ENCODE assay signal across 8 cellular contexts in the genomic region with DNA sequence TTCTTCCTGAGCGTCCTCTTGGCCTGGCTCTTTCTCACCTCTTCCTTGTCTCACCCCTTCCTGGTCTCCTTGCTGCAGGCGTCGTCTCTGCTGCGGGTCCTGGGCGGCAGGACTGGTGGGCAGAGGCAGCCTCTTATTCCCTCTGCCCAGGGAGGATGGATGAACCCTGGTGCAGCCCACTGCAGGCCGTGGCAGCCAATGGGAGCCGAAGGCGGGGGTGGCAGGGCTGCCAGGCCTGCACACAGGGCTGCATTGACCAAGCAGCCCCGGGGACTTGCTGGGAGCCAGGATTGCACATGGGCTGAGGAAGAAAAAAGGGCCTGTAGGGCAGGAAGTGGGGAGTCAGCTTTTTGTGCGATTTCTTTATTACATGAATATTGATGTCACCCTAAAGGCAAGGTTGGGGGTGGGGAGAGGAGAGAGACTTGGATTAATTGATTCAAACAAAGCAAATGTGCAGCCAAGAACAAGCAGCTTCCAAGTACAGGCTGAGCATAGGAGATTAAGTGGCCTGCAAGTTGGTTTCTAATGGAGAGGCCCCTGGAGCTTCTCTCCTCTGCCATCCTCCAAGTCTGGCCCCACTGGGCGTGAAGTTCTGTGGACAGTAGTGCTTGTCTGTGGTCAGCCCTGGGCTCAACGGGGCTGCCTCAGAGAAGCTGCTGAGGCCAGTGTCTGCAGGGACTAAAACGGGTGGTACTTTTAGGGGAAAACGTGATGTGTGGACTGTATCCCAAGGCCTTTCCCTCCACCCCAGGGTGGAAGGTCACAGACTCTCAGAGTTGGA. TPM values are rescaled to one million over a fixed set of nuclear protein-coding genes. Genes with fewer than 3 reads are reported as not detected.
DNase-seq lines count a peak whose midpoint lies in the region; ATAC-seq and TF ChIP-seq lines count a peak whose summit lies in the region.

TSS of gene S100B (minus strand) at position 108 of the 784 bp plus-strand sequence. CDS start 2,667 bp downstream, outside the sequence.

- no peaks in the 10 kb centered on the region for H3K27me3 Mint-ChIP-seq in activated naive CD8-positive, alpha-beta T cell treated with anti-CD3 and anti-CD28 coated beads for 36 hours
- H3K27me3 Mint-ChIP-seq in stimulated activated naive CD8-positive, alpha-beta T cell treated with anti-CD3 and anti-CD28 coated beads, Interleukin-15, amount 100 ng/mL, for 72 hours, result no peaks in the 10 kb centered on the region

- peak within 1 kb of the TSS; percentile 72 for H3K4me3 Mint-ChIP-seq in activated naive CD8-positive, alpha-beta T cell treated with anti-CD3 and anti-CD28 coated beads for 36 hours
- H3K4me3 Mint-ChIP-seq in stimulated activated naive CD8-positive, alpha-beta T cell treated with anti-CD3 and anti-CD28 coated beads, Interleukin-15, amount 100 ng/mL, for 72 hours, result peak within 1 kb of the TSS; percentile 75 to 77

- peaks cover 56% of the 10 kb centered on the region for H3K4me1 Mint-ChIP-seq in activated naive CD8-positive, alpha-beta T cell treated with anti-CD3 and anti-CD28 coated beads for 36 hours
- peaks cover 53% of the 10 kb centered on the region for H3K4me1 Mint-ChIP-seq in stimulated activated naive CD8-positive, alpha-beta T cell treated with anti-CD3 and anti-CD28 coated beads, Interleukin-15, amount 100 ng/mL, for 72 hours

- ATAC-seq in stimulated activated naive CD8-positive, alpha-beta T cell treated with anti-CD3 and anti-CD28 coated beads, Interleukin-15, amount 100 ng/mL, for 72 hours, result peak; percentile 65
- ATAC-seq in GM18505 (IDR thresholded peaks at IDR 0.05; ENCODE audit: unreplicated experiment) (no peak), HG02623 (IDR thresholded peaks at IDR 0.05; ENCODE audit: unreplicated experiment) (no peak)

- no peaks in the 10 kb centered on the region for H3K36me3 Mint-ChIP-seq in activated naive CD8-positive, alpha-beta T cell treated with anti-CD3 and anti-CD28 coated beads for 36 hours

- TF ChIP-seq POLR2A in erythroblast (IDR thresholded peaks at IDR 0.05; ENCODE audit: low read length), result no peak
- TF ChIP-seq POLR2A in GM18505 (IDR thresholded peaks at IDR 0.05; ENCODE audit: borderline replicate concordance, extremely low read depth, insufficient read depth, insufficient read length), result no peak

- no peaks in the 10 kb centered on the region for H3K9me3 Mint-ChIP-seq in activated naive CD8-positive, alpha-beta T cell treated with anti-CD3 and anti-CD28 coated beads for 36 hours
- peaks cover 0 to 7% of the 10 kb centered on the region in 2 donors for H3K9me3 Mint-ChIP-seq in stimulated activated naive CD8-positive, alpha-beta T cell treated with anti-CD3 and anti-CD28 coated beads, Interleukin-15, amount 100 ng/mL, for 72 hours

- H3K27ac Mint-ChIP-seq in activated naive CD8-positive, alpha-beta T cell treated with anti-CD3 and anti-CD28 coated beads for 36 hours, result peak within 1 kb of the TSS; percentile 83
- H3K27ac Mint-ChIP-seq in stimulated activated naive CD8-positive, alpha-beta T cell treated with anti-CD3 and anti-CD28 coated beads, Interleukin-15, amount 100 ng/mL, for 72 hours, result peak within 1 kb of the TSS; percentile 77 to 87

- DNase-seq in NCI-H748 (lab: John Stamatoyannopoulos, UW; ENCODE audit: unreplicated experiment), result peak; percentile 13
- no peak for DNase-seq in NCI-H748 treated with DMSO at 0.1 percent for 48 hours (lab: John Stamatoyannopoulos, UW)
- peak; percentile 44 for DNase-seq in activated naive CD8-positive, alpha-beta T cell treated with anti-CD3 and anti-CD28 coated beads for 36 hours
- DNase-seq in islet precursor cell, result peak; percentile 61
- peak; percentile 15 to 31 for DNase-seq in stimulated activated naive CD8-positive, alpha-beta T cell treated with anti-CD3 and anti-CD28 coated beads, Interleukin-15, amount 100 ng/mL, for 72 hours
- DNase-seq in erythroblast (lab: John Stamatoyannopoulos, UW), result no peak

RNA-seq across cellular contexts. Expression of gene S100B, which starts in this region (rescaled TPM):
- 10 to 100 TPM in 1 of 2 experiments, 1 to 10 TPM in 1; 8.7 to 10.5 TPM for total RNA-seq in activated naive CD8-positive, alpha-beta T cell treated with anti-CD3 and anti-CD28 coated beads for 36 hours

Comparison
In these comparisons a context has a peak if more than half of its experiments do, and no peak if none do; other contexts are left out.
1. DNase-seq: peak in NCI-H748 (single experiment), activated naive CD8-positive, alpha-beta T cell treated with anti-CD3 and anti-CD28 coated beads for 36 hours (single experiment), islet precursor cell (single experiment) and stimulated activated naive CD8-positive, alpha-beta T cell treated with anti-CD3 and anti-CD28 coated beads, Interleukin-15, amount 100 ng/mL, for 72 hours (2 of 2); none in NCI-H748 treated with DMSO at 0.1 percent for 48 hours (single experiment) and erythroblast (0 of 2).